ENCODE assay signal across 1 cellular context in the genomic region with DNA sequence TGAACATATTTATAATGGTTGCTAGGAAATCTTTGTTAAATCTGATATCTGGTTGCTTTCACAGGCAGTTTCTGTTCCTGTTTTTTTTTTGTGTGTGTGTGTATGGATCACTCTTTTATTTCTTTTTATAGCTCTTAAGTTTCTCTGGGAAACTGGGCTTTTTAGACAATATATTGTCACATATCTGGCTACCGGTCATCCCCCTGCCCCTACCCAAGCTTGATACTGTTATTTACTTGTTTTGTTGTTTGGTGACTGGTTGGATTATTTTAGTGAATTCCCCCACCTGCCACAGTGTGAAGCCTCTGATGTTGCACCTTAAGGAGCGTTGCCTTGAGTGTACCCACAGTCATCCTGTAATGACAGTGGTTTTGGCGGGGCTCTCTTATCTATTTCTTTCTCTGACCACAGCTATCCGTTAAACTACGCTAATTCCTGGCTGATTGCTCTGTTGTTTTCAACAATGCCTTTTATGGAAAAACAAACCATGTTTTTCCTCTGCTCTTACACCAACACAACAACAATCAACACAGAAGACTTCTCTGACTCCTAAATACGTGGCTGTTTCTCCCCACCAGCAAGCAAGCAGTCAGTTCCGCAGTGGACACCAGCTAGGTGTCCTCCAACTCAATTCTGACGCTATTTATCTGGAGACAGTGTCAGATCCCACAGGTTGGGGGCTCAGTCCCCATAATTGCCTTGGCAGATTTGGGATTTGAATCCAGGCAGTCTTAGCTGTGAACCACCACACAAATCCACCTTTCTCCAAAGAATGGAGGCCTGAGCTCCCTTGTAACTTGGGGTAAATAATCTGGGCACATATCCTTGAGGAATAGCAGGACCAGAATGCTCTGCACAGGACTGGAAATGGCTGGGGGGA.
TF ChIP-seq lines count a peak whose summit lies in the region.

No MANE protein-coding gene starts in this region.

TF ChIP-seq in GM12878, 131 proteins besides CTCF, POLR2A, EP300 and RAD21 (continued from another document and continues in another):
- no peak for TF ChIP-seq GABPA (IDR thresholded peaks at IDR 0.05; ENCODE audit: low read depth)
- TF ChIP-seq CBFB (IDR thresholded peaks at IDR 0.05; ENCODE audit: low read depth), result no peak
- no peak for TF ChIP-seq SMAD5 (IDR thresholded peaks at IDR 0.05; ENCODE audit: low read depth)
- TF ChIP-seq MXI1 (IDR thresholded peaks at IDR 0.05; ENCODE audit: low read depth, low read length), result peak; percentile 66; the same call in 1 of the 2 replicates
- TF ChIP-seq, protein P1, sequence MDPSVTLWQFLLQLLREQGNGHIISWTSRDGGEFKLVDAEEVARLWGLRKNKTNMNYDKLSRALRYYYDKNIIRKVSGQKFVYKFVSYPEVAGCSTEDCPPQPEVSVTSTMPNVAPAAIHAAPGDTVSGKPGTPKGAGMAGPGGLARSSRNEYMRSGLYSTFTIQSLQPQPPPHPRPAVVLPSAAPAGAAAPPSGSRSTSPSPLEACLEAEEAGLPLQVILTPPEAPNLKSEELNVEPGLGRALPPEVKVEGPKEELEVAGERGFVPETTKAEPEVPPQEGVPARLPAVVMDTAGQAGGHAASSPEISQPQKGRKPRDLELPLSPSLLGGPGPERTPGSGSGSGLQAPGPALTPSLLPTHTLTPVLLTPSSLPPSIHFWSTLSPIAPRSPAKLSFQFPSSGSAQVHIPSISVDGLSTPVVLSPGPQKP (IDR thresholded peaks at IDR 0.05; ENCODE audit: low read depth, low read length), result no peak
- TF ChIP-seq, protein P2, sequence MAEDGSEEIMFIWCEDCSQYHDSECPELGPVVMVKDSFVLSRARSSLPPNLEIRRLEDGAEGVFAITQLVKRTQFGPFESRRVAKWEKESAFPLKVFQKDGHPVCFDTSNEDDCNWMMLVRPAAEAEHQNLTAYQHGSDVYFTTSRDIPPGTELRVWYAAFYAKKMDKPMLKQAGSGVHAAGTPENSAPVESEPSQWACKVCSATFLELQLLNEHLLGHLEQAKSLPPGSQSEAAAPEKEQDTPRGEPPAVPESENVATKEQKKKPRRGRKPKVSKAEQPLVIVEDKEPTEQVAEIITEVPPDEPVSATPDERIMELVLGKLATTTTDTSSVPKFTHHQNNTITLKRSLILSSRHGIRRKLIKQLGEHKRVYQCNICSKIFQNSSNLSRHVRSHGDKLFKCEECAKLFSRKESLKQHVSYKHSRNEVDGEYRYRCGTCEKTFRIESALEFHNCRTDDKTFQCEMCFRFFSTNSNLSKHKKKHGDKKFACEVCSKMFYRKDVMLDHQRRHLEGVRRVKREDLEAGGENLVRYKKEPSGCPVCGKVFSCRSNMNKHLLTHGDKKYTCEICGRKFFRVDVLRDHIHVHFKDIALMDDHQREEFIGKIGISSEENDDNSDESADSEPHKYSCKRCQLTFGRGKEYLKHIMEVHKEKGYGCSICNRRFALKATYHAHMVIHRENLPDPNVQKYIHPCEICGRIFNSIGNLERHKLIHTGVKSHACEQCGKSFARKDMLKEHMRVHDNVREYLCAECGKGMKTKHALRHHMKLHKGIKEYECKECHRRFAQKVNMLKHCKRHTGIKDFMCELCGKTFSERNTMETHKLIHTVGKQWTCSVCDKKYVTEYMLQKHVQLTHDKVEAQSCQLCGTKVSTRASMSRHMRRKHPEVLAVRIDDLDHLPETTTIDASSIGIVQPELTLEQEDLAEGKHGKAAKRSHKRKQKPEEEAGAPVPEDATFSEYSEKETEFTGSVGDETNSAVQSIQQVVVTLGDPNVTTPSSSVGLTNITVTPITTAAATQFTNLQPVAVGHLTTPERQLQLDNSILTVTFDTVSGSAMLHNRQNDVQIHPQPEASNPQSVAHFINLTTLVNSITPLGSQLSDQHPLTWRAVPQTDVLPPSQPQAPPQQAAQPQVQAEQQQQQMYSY (CRISPR knock-in tag; IDR thresholded peaks at IDR 0.05), result no peak
- no peak for TF ChIP-seq MYC (IDR thresholded peaks at IDR 0.05; ENCODE audit: insufficient read depth, insufficient read length, insufficient replicate concordance, low read length, severe bottlenecking)
- no peak for TF ChIP-seq CHD4 (IDR thresholded peaks at IDR 0.05)
- 0 out of 2 replicates have a peak, but pooled peaks have one; percentile 7 for TF ChIP-seq IRF4 (IDR thresholded peaks at IDR 0.05; ENCODE audit: low read depth, low read length)
- TF ChIP-seq, protein P3, sequence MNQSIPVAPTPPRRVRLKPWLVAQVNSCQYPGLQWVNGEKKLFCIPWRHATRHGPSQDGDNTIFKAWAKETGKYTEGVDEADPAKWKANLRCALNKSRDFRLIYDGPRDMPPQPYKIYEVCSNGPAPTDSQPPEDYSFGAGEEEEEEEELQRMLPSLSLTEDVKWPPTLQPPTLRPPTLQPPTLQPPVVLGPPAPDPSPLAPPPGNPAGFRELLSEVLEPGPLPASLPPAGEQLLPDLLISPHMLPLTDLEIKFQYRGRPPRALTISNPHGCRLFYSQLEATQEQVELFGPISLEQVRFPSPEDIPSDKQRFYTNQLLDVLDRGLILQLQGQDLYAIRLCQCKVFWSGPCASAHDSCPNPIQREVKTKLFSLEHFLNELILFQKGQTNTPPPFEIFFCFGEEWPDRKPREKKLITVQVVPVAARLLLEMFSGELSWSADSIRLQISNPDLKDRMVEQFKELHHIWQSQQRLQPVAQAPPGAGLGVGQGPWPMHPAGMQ (IDR thresholded peaks at IDR 0.05; ENCODE audit: borderline replicate concordance), result peak; percentile 44; the same call in 1 of the 2 replicates
- peak; percentile 64; the same call in 1 of the 2 replicates for TF ChIP-seq TCF7 (IDR thresholded peaks at IDR 0.05; ENCODE audit: borderline replicate concordance)
- peak; percentile 94 for TF ChIP-seq DPF2 (IDR thresholded peaks at IDR 0.05)
- peak; percentile 61; the same call in 1 of the 2 replicates for TF ChIP-seq EED (IDR thresholded peaks at IDR 0.05; ENCODE audit: low read depth)
- no peak for TF ChIP-seq SIX5 (IDR thresholded peaks at IDR 0.05; ENCODE audit: low read depth, low read length, severe bottlenecking)
- TF ChIP-seq POLR2AphosphoS2 (IDR thresholded peaks at IDR 0.05; ENCODE audit: low read depth, low read length), result no peak
- no peak; the same call in 1 of the 2 replicates for TF ChIP-seq NR2F1 (conservative IDR thresholded peaks at IDR 0.05)
- TF ChIP-seq, protein P4, sequence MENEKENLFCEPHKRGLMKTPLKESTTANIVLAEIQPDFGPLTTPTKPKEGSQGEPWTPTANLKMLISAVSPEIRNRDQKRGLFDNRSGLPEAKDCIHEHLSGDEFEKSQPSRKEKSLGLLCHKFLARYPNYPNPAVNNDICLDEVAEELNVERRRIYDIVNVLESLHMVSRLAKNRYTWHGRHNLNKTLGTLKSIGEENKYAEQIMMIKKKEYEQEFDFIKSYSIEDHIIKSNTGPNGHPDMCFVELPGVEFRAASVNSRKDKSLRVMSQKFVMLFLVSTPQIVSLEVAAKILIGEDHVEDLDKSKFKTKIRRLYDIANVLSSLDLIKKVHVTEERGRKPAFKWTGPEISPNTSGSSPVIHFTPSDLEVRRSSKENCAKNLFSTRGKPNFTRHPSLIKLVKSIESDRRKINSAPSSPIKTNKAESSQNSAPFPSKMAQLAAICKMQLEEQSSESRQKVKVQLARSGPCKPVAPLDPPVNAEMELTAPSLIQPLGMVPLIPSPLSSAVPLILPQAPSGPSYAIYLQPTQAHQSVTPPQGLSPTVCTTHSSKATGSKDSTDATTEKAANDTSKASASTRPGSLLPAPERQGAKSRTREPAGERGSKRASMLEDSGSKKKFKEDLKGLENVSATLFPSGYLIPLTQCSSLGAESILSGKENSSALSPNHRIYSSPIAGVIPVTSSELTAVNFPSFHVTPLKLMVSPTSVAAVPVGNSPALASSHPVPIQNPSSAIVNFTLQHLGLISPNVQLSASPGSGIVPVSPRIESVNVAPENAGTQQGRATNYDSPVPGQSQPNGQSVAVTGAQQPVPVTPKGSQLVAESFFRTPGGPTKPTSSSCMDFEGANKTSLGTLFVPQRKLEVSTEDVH (IDR thresholded peaks at IDR 0.05; ENCODE audit: low read depth, partially characterized antibody), result peak; percentile 54
- no peak for TF ChIP-seq STAT1 (conservative IDR thresholded peaks at IDR 0.05)
- TF ChIP-seq, protein P5, sequence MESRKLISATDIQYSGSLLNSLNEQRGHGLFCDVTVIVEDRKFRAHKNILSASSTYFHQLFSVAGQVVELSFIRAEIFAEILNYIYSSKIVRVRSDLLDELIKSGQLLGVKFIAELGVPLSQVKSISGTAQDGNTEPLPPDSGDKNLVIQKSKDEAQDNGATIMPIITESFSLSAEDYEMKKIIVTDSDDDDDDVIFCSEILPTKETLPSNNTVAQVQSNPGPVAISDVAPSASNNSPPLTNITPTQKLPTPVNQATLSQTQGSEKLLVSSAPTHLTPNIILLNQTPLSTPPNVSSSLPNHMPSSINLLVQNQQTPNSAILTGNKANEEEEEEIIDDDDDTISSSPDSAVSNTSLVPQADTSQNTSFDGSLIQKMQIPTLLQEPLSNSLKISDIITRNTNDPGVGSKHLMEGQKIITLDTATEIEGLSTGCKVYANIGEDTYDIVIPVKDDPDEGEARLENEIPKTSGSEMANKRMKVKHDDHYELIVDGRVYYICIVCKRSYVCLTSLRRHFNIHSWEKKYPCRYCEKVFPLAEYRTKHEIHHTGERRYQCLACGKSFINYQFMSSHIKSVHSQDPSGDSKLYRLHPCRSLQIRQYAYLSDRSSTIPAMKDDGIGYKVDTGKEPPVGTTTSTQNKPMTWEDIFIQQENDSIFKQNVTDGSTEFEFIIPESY (IDR thresholded peaks at IDR 0.05), result no peak
- no peak for TF ChIP-seq PAX8 (IDR thresholded peaks at IDR 0.05)
- TF ChIP-seq, protein P6, sequence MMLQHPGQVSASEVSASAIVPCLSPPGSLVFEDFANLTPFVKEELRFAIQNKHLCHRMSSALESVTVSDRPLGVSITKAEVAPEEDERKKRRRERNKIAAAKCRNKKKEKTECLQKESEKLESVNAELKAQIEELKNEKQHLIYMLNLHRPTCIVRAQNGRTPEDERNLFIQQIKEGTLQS (IDR thresholded peaks at IDR 0.05; ENCODE audit: borderline replicate concordance, extremely low read depth, low read depth, low read length), result no peak
- TF ChIP-seq SMC3 (IDR thresholded peaks at IDR 0.05; ENCODE audit: borderline replicate concordance, low read length), result no peak
- TF ChIP-seq, protein P7, sequence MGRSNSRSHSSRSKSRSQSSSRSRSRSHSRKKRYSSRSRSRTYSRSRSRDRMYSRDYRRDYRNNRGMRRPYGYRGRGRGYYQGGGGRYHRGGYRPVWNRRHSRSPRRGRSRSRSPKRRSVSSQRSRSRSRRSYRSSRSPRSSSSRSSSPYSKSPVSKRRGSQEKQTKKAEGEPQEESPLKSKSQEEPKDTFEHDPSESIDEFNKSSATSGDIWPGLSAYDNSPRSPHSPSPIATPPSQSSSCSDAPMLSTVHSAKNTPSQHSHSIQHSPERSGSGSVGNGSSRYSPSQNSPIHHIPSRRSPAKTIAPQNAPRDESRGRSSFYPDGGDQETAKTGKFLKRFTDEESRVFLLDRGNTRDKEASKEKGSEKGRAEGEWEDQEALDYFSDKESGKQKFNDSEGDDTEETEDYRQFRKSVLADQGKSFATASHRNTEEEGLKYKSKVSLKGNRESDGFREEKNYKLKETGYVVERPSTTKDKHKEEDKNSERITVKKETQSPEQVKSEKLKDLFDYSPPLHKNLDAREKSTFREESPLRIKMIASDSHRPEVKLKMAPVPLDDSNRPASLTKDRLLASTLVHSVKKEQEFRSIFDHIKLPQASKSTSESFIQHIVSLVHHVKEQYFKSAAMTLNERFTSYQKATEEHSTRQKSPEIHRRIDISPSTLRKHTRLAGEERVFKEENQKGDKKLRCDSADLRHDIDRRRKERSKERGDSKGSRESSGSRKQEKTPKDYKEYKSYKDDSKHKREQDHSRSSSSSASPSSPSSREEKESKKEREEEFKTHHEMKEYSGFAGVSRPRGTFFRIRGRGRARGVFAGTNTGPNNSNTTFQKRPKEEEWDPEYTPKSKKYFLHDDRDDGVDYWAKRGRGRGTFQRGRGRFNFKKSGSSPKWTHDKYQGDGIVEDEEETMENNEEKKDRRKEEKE (IDR thresholded peaks at IDR 0.05), result no peak
- no peak for TF ChIP-seq ZNF24 (IDR thresholded peaks at IDR 0.05)
- TF ChIP-seq HDAC2 (IDR thresholded peaks at IDR 0.05), result no peak
- TF ChIP-seq ESRRA (IDR thresholded peaks at IDR 0.05; ENCODE audit: low read length), result no peak
- TF ChIP-seq, protein P8, sequence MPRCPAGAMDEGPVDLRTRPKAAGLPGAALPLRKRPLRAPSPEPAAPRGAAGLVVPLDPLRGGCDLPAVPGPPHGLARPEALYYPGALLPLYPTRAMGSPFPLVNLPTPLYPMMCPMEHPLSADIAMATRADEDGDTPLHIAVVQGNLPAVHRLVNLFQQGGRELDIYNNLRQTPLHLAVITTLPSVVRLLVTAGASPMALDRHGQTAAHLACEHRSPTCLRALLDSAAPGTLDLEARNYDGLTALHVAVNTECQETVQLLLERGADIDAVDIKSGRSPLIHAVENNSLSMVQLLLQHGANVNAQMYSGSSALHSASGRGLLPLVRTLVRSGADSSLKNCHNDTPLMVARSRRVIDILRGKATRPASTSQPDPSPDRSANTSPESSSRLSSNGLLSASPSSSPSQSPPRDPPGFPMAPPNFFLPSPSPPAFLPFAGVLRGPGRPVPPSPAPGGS (IDR thresholded peaks at IDR 0.05; ENCODE audit: borderline replicate concordance, insufficient read depth, low read depth, low read length, poor library complexity, severe bottlenecking), result no peak
- no peak for TF ChIP-seq RBBP5 (conservative IDR thresholded peaks at IDR 0.05)
- TF ChIP-seq NR2C1 (IDR thresholded peaks at IDR 0.05), result no peak
- no peak for TF ChIP-seq ZNF217 (IDR thresholded peaks at IDR 0.05)
- TF ChIP-seq NFIC (IDR thresholded peaks at IDR 0.05; ENCODE audit: low read depth, low read length), result peak; percentile 81
- TF ChIP-seq, protein P9, sequence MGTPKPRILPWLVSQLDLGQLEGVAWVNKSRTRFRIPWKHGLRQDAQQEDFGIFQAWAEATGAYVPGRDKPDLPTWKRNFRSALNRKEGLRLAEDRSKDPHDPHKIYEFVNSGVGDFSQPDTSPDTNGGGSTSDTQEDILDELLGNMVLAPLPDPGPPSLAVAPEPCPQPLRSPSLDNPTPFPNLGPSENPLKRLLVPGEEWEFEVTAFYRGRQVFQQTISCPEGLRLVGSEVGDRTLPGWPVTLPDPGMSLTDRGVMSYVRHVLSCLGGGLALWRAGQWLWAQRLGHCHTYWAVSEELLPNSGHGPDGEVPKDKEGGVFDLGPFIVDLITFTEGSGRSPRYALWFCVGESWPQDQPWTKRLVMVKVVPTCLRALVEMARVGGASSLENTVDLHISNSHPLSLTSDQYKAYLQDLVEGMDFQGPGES (IDR thresholded peaks at IDR 0.05), result no peak
- TF ChIP-seq RUNX3 (IDR thresholded peaks at IDR 0.05; ENCODE audit: low read length), result peak; percentile 96
- TF ChIP-seq, protein P10, sequence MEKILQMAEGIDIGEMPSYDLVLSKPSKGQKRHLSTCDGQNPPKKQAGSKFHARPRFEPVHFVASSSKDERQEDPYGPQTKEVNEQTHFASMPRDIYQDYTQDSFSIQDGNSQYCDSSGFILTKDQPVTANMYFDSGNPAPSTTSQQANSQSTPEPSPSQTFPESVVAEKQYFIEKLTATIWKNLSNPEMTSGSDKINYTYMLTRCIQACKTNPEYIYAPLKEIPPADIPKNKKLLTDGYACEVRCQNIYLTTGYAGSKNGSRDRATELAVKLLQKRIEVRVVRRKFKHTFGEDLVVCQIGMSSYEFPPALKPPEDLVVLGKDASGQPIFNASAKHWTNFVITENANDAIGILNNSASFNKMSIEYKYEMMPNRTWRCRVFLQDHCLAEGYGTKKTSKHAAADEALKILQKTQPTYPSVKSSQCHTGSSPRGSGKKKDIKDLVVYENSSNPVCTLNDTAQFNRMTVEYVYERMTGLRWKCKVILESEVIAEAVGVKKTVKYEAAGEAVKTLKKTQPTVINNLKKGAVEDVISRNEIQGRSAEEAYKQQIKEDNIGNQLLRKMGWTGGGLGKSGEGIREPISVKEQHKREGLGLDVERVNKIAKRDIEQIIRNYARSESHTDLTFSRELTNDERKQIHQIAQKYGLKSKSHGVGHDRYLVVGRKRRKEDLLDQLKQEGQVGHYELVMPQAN (conservative IDR thresholded peaks at IDR 0.05), result no peak
- no peak for TF ChIP-seq BRCA1 (IDR thresholded peaks at IDR 0.05; ENCODE audit: low read depth, low read length)
- no peak for TF ChIP-seq SMAD1 (IDR thresholded peaks at IDR 0.05; ENCODE audit: low read depth, partially characterized antibody)
- TF ChIP-seq HCFC1 (IDR thresholded peaks at IDR 0.05; ENCODE audit: low read length), result no peak
- no peak for TF ChIP-seq WRNIP1 (IDR thresholded peaks at IDR 0.05; ENCODE audit: borderline replicate concordance, low read depth, low read length)
